ENCODE assay signal across 8 cellular contexts in genomic region chr10:23095404-23095965, GRCh38. TPM values are rescaled to one million over a fixed set of nuclear protein-coding genes. Genes with fewer than 3 reads are reported as not detected.
DNase-seq lines count a peak whose midpoint lies in the region; ATAC-seq and TF ChIP-seq lines count a peak whose summit lies in the region.

Gene MSRB2 (plus strand): TSS chr10:23095579. CDS start chr10:23095609, 30 bp downstream.

- peaks cover 6 to 37% (median 25%) of the 10 kb centered on the region in 4 donors for H3K4me1 ChIP-seq in liver (ENCODE audit: control insufficient read depth in 4 of 4, insufficient read depth in 4 of 4, low read length in 3 of 4)

- peak within 1 kb of the TSS; percentile 87 to 92 for H3K27ac ChIP-seq in liver (ENCODE audit: low read depth in 1 of 2, low read length in 2 of 2)

- H3K36me3 ChIP-seq in liver (ENCODE audit: control insufficient read depth in 4 of 4, insufficient read depth in 3 of 4, low read depth in 1 of 4, low read length in 3 of 4): no peaks in the 10 kb centered on the region

- peak within 1 kb of the TSS; percentile 81 to 89 (median 87) for H3K4me3 ChIP-seq in liver (ENCODE audit: low read depth in 1 of 3, low read length in 3 of 3)

- under 1% methylated on average over 50 of the region's 50 CpGs for WGBS in liver

- peak; percentile 84 for TF ChIP-seq POLR2A in GM18951 (IDR thresholded peaks at IDR 0.05; ENCODE audit: extremely low read depth, insufficient read depth, insufficient read length)

- ATAC-seq in HG03175 (IDR thresholded peaks at IDR 0.05; ENCODE audit: unreplicated experiment): peak; percentile 70

- H3K27me3 ChIP-seq in liver (ENCODE audit: control insufficient read depth in 4 of 4, insufficient read depth in 4 of 4, low read length in 3 of 4): no peaks in the 10 kb centered on the region

- in situ Hi-C loops in GM18951 (cut with MboI; ENCODE audit: low sequenced_read_pairs, unreplicated experiment): no loop called here

- H3K9me3 ChIP-seq in liver (ENCODE audit: control insufficient read depth in 4 of 4, low read length in 3 of 4): peaks cover 0 to 4% (median 0%) of the 10 kb centered on the region in 4 donors

- H3K9ac ChIP-seq in liver (ENCODE audit: low read depth in 1 of 2, low read length in 2 of 2): peak within 1 kb of the TSS; percentile 68 to 90

- no peak for TF ChIP-seq CTCF in liver (IDR thresholded peaks at IDR 0.05; ENCODE audit: low read depth, low read length, missing input control)

- DNase-seq in AG20443 (ENCODE audit: low spot score) (peak; percentile 98), NCI-H446 treated with DMSO at 0.1 percent for 48 hours (lab: John Stamatoyannopoulos, UW) (peak; percentile 65), dermis microvascular lymphatic vessel endothelial cell (ENCODE audit: low read depth in 2 of 2) (peak; percentile 91 to 95)
- peak; percentile 9 to 59 for DNase-seq in activated CD4-positive, alpha-beta T cell treated with anti-CD3 and anti-CD28 coated beads, Interleukin-2, amount 50 U/mL, for 24 hours (ENCODE audit: low read depth in 1 of 2, low spot score in 1 of 2)
- DNase-seq in stimulated activated CD4-positive, alpha-beta T cell treated with anti-CD3 and anti-CD28 coated beads, Interleukin-4, amount 100 ng/mL, for 1 hour: peak; percentile 70

- no peak for TF ChIP-seq RAD21 in liver (IDR thresholded peaks at IDR 0.05)

TF ChIP-seq in liver, 16 proteins besides CTCF, POLR2A, EP300 and RAD21:
- TF ChIP-seq YY1 (IDR thresholded peaks at IDR 0.05) (peak; percentile 91), HNF4A (conservative IDR thresholded peaks at IDR 0.05) (peak; percentile 23 to 50), SP1 (IDR thresholded peaks at IDR 0.05) (peak; percentile 61), ZBTB33 (IDR thresholded peaks at IDR 0.05) (no peak), NR2F2 (IDR thresholded peaks at IDR 0.05) (no peak), JUND (IDR thresholded peaks at IDR 0.05) (no peak), FOXA2 (IDR thresholded peaks at IDR 0.05) (no peak), REST (IDR thresholded peaks at IDR 0.05) (no peak), EGR1 (IDR thresholded peaks at IDR 0.05; ENCODE audit: low read depth in 2 of 2) (peak in 1 of 2 donors; percentile 38), HNF4G (IDR thresholded peaks at IDR 0.05) (no peak), GABPA (IDR thresholded peaks at IDR 0.05 in 1 of 2, conservative IDR thresholded peaks at IDR 0.05 in 1 of 2) (no peak)
- TF ChIP-seq, protein P1, sequence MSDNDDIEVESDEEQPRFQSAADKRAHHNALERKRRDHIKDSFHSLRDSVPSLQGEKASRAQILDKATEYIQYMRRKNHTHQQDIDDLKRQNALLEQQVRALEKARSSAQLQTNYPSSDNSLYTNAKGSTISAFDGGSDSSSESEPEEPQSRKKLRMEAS (IDR thresholded peaks at IDR 0.05): peak; percentile 17
- TF ChIP-seq, protein P2, sequence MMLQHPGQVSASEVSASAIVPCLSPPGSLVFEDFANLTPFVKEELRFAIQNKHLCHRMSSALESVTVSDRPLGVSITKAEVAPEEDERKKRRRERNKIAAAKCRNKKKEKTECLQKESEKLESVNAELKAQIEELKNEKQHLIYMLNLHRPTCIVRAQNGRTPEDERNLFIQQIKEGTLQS (IDR thresholded peaks at IDR 0.05): no peak

RNA-seq across cellular contexts. Expression of gene MSRB2, which starts in this region (rescaled TPM):
- 9.0 and 11.1 TPM in 2 replicates for total RNA-seq in dermis microvascular lymphatic vessel endothelial cell
- 1 to 10 TPM; 7.3 to 9.7 TPM for total RNA-seq in liver
- polyA plus RNA-seq in liver: 10 to 100 TPM; 19.2 to 69.4 TPM

Comparison
In these comparisons a context has a peak if more than half of its experiments do, and no peak if none do; other contexts are left out.
1. Peak in every context shown above with its lines: DNase-seq, ATAC-seq, H3K4me3 ChIP-seq and H3K27ac ChIP-seq.
2. DNase-seq: peak in every context shown above with its lines; median percentile 98 in AG20443; 93 in dermis microvascular lymphatic vessel endothelial cell; 70 in stimulated activated CD4-positive, alpha-beta T cell treated with anti-CD3 and anti-CD28 coated beads, Interleukin-4, amount 100 ng/mL, for 1 hour; 65 in NCI-H446 treated with DMSO at 0.1 percent for 48 hours; 34 in activated CD4-positive, alpha-beta T cell treated with anti-CD3 and anti-CD28 coated beads, Interleukin-2, amount 50 U/mL, for 24 hours.